20 cellular contexts compared by ENCODE assay signal in genomic region chr12:22332191-22332590, GRCh38. TPM values are rescaled to one million over a fixed set of nuclear protein-coding genes. Genes with fewer than 3 reads are reported as not detected.
DNase-seq lines count a peak whose midpoint lies in the region; ATAC-seq and TF ChIP-seq lines count a peak whose summit lies in the region.
"Had no signal": no experiment of that assay in that cellular context is flagged by ENCODE, and none has a peak within 500 bp of the region (broad histone marks: within the 10 kb centered on the region; RNA-seq: fewer than 3 reads in every experiment).

No MANE protein-coding gene starts in this region.

- no peak overlapping the region for H3K27ac ChIP-seq in mammary epithelial cell (ENCODE audit: insufficient read depth, low read depth, low read length)
- no peak overlapping the region for H3K27ac ChIP-seq in effector memory CD4-positive, alpha-beta T cell (ENCODE audit: insufficient read depth, low read length, poor library complexity, severe bottlenecking)
- no peak overlapping the region for H3K27ac ChIP-seq in neural cell (ENCODE audit: low read length)
- peak overlapping the region; percentile 76 to 89 for H3K27ac ChIP-seq in uterus
- H3K27ac ChIP-seq: KMS-11 had no signal

- no peak for TF ChIP-seq EP300 in neural cell (conservative IDR thresholded peaks at IDR 0.05; ENCODE audit: poor library complexity, severe bottlenecking)

- no peaks in the 10 kb centered on the region for H3K36me3 Mint-ChIP-seq in MCF 10A (ENCODE audit: insufficient read depth, unreplicated experiment)

- H3K4me1 ChIP-seq in mammary epithelial cell (ENCODE audit: insufficient read depth, low read length) = peaks cover 15% of the 10 kb centered on the region
- peaks cover 26% of the 10 kb centered on the region for H3K4me1 ChIP-seq in effector memory CD4-positive, alpha-beta T cell (ENCODE audit: control insufficient read depth, insufficient read depth, low read length, poor library complexity, severe bottlenecking)
- no peaks in the 10 kb centered on the region for H3K4me1 ChIP-seq in uterus

- H3K9me2 ChIP-seq in neural cell (ENCODE audit: insufficient read depth, low read length) = no peaks in the 10 kb centered on the region

- H3K4me3 Mint-ChIP-seq in MCF 10A (ENCODE audit: unreplicated experiment) = peak overlapping the region; percentile 94

- H3K36me3 ChIP-seq in mammary epithelial cell (ENCODE audit: insufficient read depth, low read length) (no peaks in the 10 kb centered on the region), neural cell (ENCODE audit: insufficient read depth, low read length) (no peaks in the 10 kb centered on the region), uterus (no peaks in the 10 kb centered on the region)
- no peaks in the 10 kb centered on the region for H3K36me3 ChIP-seq in effector memory CD4-positive, alpha-beta T cell (ENCODE audit: control insufficient read depth, insufficient read depth, low read length)
- H3K36me3 ChIP-seq: Peyer's patch had no signal

- H3F3A ChIP-seq in neural cell (ENCODE audit: insufficient read depth, low read length, poor library complexity, severe bottlenecking) = no peaks in the 10 kb centered on the region

- in situ Hi-C loops in mammary epithelial cell (cut with MboI; ENCODE audit: low sequenced_read_pairs in 2 of 2) = loop anchor here (10.0 to 25.0 kb wide), 3 partner anchors 113 to 237 kb away; no protein-coding TSS in a partner anchor

- TF ChIP-seq POLR2A in uterus (IDR thresholded peaks at IDR 0.05) = no peak

- BruUV-seq in MCF 10A (replicated peaks; lab: Mats Ljungman, UMichigan) (no TSS peak), mammary epithelial cell (replicated peaks; lab: Mats Ljungman, UMichigan) (no TSS peak)

- H3K27me3 ChIP-seq in mammary epithelial cell (ENCODE audit: insufficient read depth, low read length) (peaks cover 5% of the 10 kb centered on the region), neural cell (ENCODE audit: insufficient read depth, low read depth, low read length) (no peaks in the 10 kb centered on the region), uterus (no peaks in the 10 kb centered on the region)
- no peaks in the 10 kb centered on the region for H3K27me3 ChIP-seq in effector memory CD4-positive, alpha-beta T cell (replicated peaks; ENCODE audit: control insufficient read depth, insufficient read depth, low read length, poor library complexity, severe bottlenecking)

- intact Hi-C loops in MCF 10A (cut with micrococcal nuclease) (loop anchor here (10.0 kb wide), 1 partner anchor 637 kb away; no protein-coding TSS in a partner anchor), mammary epithelial cell (cut with micrococcal nuclease) (no loop called here), uterus (cut with DNase I; ENCODE audit: low total_unique reads) (loop anchor here (10.0 kb wide), 1 partner anchor 227 kb away; no protein-coding TSS in a partner anchor)

- TF ChIP-seq CTCF in MCF 10A (IDR thresholded peaks at IDR 0.05; ENCODE audit: unreplicated experiment) = no peak
- TF ChIP-seq CTCF in mammary epithelial cell (conservative IDR thresholded peaks at IDR 0.05 in 1 of 2, IDR thresholded peaks at IDR 0.05 in 1 of 2; ENCODE audit: extremely low read depth in 1 of 2, insufficient read depth in 1 of 2, low read depth in 1 of 2, low read length in 2 of 2) = no peak
- no peak for TF ChIP-seq CTCF in neural cell (IDR thresholded peaks at IDR 0.05; ENCODE audit: poor library complexity, severe bottlenecking)
- TF ChIP-seq CTCF in uterus (IDR thresholded peaks at IDR 0.05) = no peak

- no peaks in the 10 kb centered on the region for H3K27me3 Mint-ChIP-seq in MCF 10A (ENCODE audit: insufficient read depth, unreplicated experiment)

- no peak overlapping the region for H3K27ac Mint-ChIP-seq in MCF 10A (ENCODE audit: low read depth, unreplicated experiment)

- CTCF ChIA-PET in MCF 10A (lab: Yijun Ruan, JAX) (interaction anchor here (2.3 kb wide), 1 partner anchor 249 kb away, joined by 11 read pairs; no protein-coding TSS in a partner anchor), mammary epithelial cell (lab: Charles Lee; ENCODE audit: low non-redundant PET) (no interaction called here)

- H3K4me3 ChIP-seq in mammary epithelial cell (replicated peaks in 1 of 3; ENCODE audit: insufficient read depth in 1 of 3, low read depth in 2 of 3, low read length in 3 of 3) (no peak overlapping the region), neural cell (ENCODE audit: low read length) (peak overlapping the region; percentile 84), uterus (no peak overlapping the region)
- peak overlapping the region; percentile 83 for H3K4me3 ChIP-seq in effector memory CD4-positive, alpha-beta T cell (ENCODE audit: insufficient read depth, low read depth, low read length, poor library complexity, severe bottlenecking)

- H4K20me1 ChIP-seq in mammary epithelial cell (ENCODE audit: insufficient read depth, low read length) (no peaks in the 10 kb centered on the region), neural cell (ENCODE audit: insufficient read depth) (no peaks in the 10 kb centered on the region)

- H2AFZ ChIP-seq in mammary epithelial cell (ENCODE audit: low read depth, low read length) (no peak overlapping the region), neural cell (ENCODE audit: low read depth, low read length) (no peak overlapping the region)

- no peak for ATAC-seq in GM18502 (IDR thresholded peaks at IDR 0.05; ENCODE audit: poor library complexity, unreplicated experiment)
- ATAC-seq: esophagus mucosa, sciatic nerve had no signal

- no peaks in the 10 kb centered on the region for H3K9me3 ChIP-seq in mammary epithelial cell (replicated peaks; ENCODE audit: insufficient read depth, low read length)
- no peaks in the 10 kb centered on the region for H3K9me3 ChIP-seq in effector memory CD4-positive, alpha-beta T cell (ENCODE audit: control insufficient read depth, low read length)
- no peaks in the 10 kb centered on the region for H3K9me3 ChIP-seq in neural cell (ENCODE audit: low read length)
- H3K9me3 ChIP-seq in uterus = no peaks in the 10 kb centered on the region
- H3K9me3 ChIP-seq: Peyer's patch had no signal

- H3K9me3 Mint-ChIP-seq in MCF 10A (ENCODE audit: unreplicated experiment) = no peaks in the 10 kb centered on the region

- peaks cover 23% of the 10 kb centered on the region for H3K4me1 Mint-ChIP-seq in MCF 10A (ENCODE audit: insufficient read depth, unreplicated experiment)

- no peak overlapping the region for H3K4me2 ChIP-seq in mammary epithelial cell (ENCODE audit: insufficient read depth, low read depth, low read length)
- H3K4me2 ChIP-seq in neural cell (ENCODE audit: low read length) = peak overlapping the region; percentile 82
- H3K4me2 ChIP-seq: KMS-11 had no signal

- no peak for TF ChIP-seq RAD21 in neural cell (conservative IDR thresholded peaks at IDR 0.05)

- POLR2A ChIA-PET in MCF 10A (lab: Yijun Ruan, JAX) = interaction anchor here (0.8 to 1.1 kb wide), 3 partner anchors 55 to 102 kb away, joined by 3 to 6 read pairs (median 3); no protein-coding TSS in a partner anchor

- H3K9ac ChIP-seq in mammary epithelial cell (ENCODE audit: insufficient read depth, low read length) = no peak overlapping the region
- no peak overlapping the region for H3K9ac ChIP-seq in neural cell (ENCODE audit: low read length)
- H3K9ac ChIP-seq: KMS-11 had no signal

- H3K79me2 ChIP-seq in mammary epithelial cell (ENCODE audit: insufficient read depth, low read length) = no peaks in the 10 kb centered on the region
- H3K79me2 ChIP-seq in neural cell (replicated peaks; ENCODE audit: insufficient read depth, low read length) = peaks cover 47% of the 10 kb centered on the region

- DNase-seq in MCF 10A (ENCODE audit: unreplicated experiment) (no peak), mammary epithelial cell (no peak), uterus (no peak), NCI-H2196 treated with DMSO at 0.1 percent for 48 hours (lab: John Stamatoyannopoulos, UW; ENCODE audit: unreplicated experiment) (no peak), NCI-H2196 (lab: John Stamatoyannopoulos, UW; ENCODE audit: unreplicated experiment) (no peak)
- no peak for DNase-seq in effector memory CD4-positive, alpha-beta T cell
- DNase-seq: activated CD8-positive, alpha-beta memory T cell treated with anti-CD3 and anti-CD28 coated beads for 24 hours; COR-L47; EL; HCEC 1CT; islet precursor cell; NCI-H1105; NCI-H2171; nucleus accumbens; Peyer's patch had no signal

- dilution Hi-C loops in mammary epithelial cell (cut with HindIII; ENCODE audit: low sequenced_read_pairs) = no loop called here

TF ChIP-seq in neural cell, 6 proteins besides CTCF, POLR2A, EP300 and RAD21:
- TF ChIP-seq TAF1 (IDR thresholded peaks at IDR 0.05; ENCODE audit: low read depth) = no peak

RNA-seq across cellular contexts. Expression of gene ST8SIA1, which starts 2.3 kb away (rescaled TPM):
- total RNA-seq in MCF 10A (2022) (3.8 and 4.7 TPM in 2 replicates), mammary epithelial cell (under 1 TPM; 0.50 to 0.87 TPM), uterus (10 to 100 TPM in 2 of 4 donors, 1 to 10 TPM in 2; 7.8 to 14.6 (median 9.9) TPM)
- polyA plus RNA-seq in mammary epithelial cell (0.70 TPM), neural cell (22.2 and 22.5 TPM in 2 replicates)
- polyA minus RNA-seq in mammary epithelial cell (5.9 TPM), neural cell (51.4 and 66.0 TPM in 2 replicates)

Comparison
In these comparisons a context has a peak if more than half of its experiments do, and no peak if none do; other contexts are left out.
1. H3K27ac ChIP-seq: peak in uterus (2 of 2); none in mammary epithelial cell (single experiment), effector memory CD4-positive, alpha-beta T cell (single experiment) and neural cell (single experiment).
2. H3K4me3 ChIP-seq: peak in effector memory CD4-positive, alpha-beta T cell (single experiment) and neural cell (single experiment); none in mammary epithelial cell (0 of 3) and uterus (0 of 2).